In genomic region chr17:76267051-76267576, GRCh38 we compare ENCODE assay signal across 8 cellular contexts. TPM values are rescaled to one million over a fixed set of nuclear protein-coding genes. Genes with fewer than 3 reads are reported as not detected.
DNase-seq lines count a peak whose midpoint lies in the region; ATAC-seq and TF ChIP-seq lines count a peak whose summit lies in the region.

No MANE protein-coding gene starts in this region.

- TF ChIP-seq POLR2A in esophagus muscularis mucosa (IDR thresholded peaks at IDR 0.05; ENCODE audit: low read depth) = no peak

- intact Hi-C loops in esophagus muscularis mucosa (cut with DNase I) = no loop called here

- H3K27ac ChIP-seq in esophagus muscularis mucosa (replicated peaks in 1 of 4) = peak overlapping the region; percentile 91 to 96 (median 94)

- WGBS in esophagus muscularis mucosa = 85% methylated on average over 4 of the region's 4 CpGs

- H3K9me3 ChIP-seq in esophagus muscularis mucosa = no peaks in the 10 kb centered on the region

- H3K4me3 ChIP-seq in GM12864 (ENCODE audit: low read depth, low read length) = peak overlapping the region; percentile 83
- H3K4me3 ChIP-seq in esophagus muscularis mucosa = peak overlapping the region; percentile 98 to 100 (median 100)
- H3K4me3 ChIP-seq in retinal pigment epithelial cell (ENCODE audit: low read length) = peak overlapping the region; percentile 72

- no peak for TF ChIP-seq EP300 in esophagus muscularis mucosa (IDR thresholded peaks at IDR 0.05)

- no peak for ATAC-seq in HG03469 (IDR thresholded peaks at IDR 0.05; ENCODE audit: unreplicated experiment)

- in situ Hi-C loops in SK-MEL-5 (cut with HindIII; ENCODE audit: low pct_unique_long_range_greater_than_20kb, low sequenced_read_pairs) = no loop called here

- no peak for TF ChIP-seq CTCF in GM12864 (IDR thresholded peaks at IDR 0.05; ENCODE audit: low read depth, low read length, missing control alignments)
- no peak for TF ChIP-seq CTCF in esophagus muscularis mucosa (IDR thresholded peaks at IDR 0.05)
- no peak for TF ChIP-seq CTCF in retinal pigment epithelial cell (conservative IDR thresholded peaks at IDR 0.05; ENCODE audit: low read depth, low read length)

- peaks cover 66 to 83% (median 72%) of the 10 kb centered on the region in 4 donors for H3K4me1 ChIP-seq in esophagus muscularis mucosa

- peaks cover 0 to 26% (median 23%) of the 10 kb centered on the region in 4 donors for H3K36me3 ChIP-seq in esophagus muscularis mucosa

- no peaks in the 10 kb centered on the region for H3K27me3 ChIP-seq in esophagus muscularis mucosa

- DNase-seq in GM12864 (ENCODE audit: low read depth) (no peak), SK-MEL-5 (ENCODE audit: low read depth, low spot score) (peak; percentile 40), esophagus muscularis mucosa (ENCODE audit: extremely low spot score) (no peak), retinal pigment epithelial cell (ENCODE audit: low read depth) (no peak), UCSD-AML1 (lab: John Stamatoyannopoulos, UW; ENCODE audit: unreplicated experiment) (no peak), COLO668 (lab: John Stamatoyannopoulos, UW; ENCODE audit: unreplicated experiment) (no peak), NCI-H1436 treated with DMSO at 0.1 percent for 48 hours (lab: John Stamatoyannopoulos, UW) (no peak)

RNA-seq across cellular contexts. Expression of gene UBALD2, which starts 2.0 kb away (rescaled TPM):
- 45.0 and 54.5 TPM in 2 replicates for total RNA-seq in SK-MEL-5 (2014; rRNA removed; shearing (Covaris generic))
- polyA plus RNA-seq in SK-MEL-5 (2015; cell fraction: cytosol; rRNA removed) = 166 and 169 TPM in 2 replicates
- polyA plus RNA-seq in SK-MEL-5 (2015; cell fraction: nucleus; rRNA removed) = 91.4 and 94.6 TPM in 2 replicates
- total RNA-seq in esophagus muscularis mucosa = 10 to 100 TPM in 3 of 4 donors, 1 to 10 TPM in 1; 9.1 to 16.2 (median 12.4) TPM

RNA-seq across cellular contexts. Expression of gene RNF157, which starts 26.8 kb away (rescaled TPM):
- 28.1 and 33.9 TPM in 2 replicates for total RNA-seq in SK-MEL-5 (2014; rRNA removed; shearing (Covaris generic))
- 55.3 and 76.3 TPM in 2 replicates for polyA plus RNA-seq in SK-MEL-5 (2015; cell fraction: cytosol; rRNA removed)
- 30.9 and 49.5 TPM in 2 replicates for polyA plus RNA-seq in SK-MEL-5 (2015; cell fraction: nucleus; rRNA removed)
- total RNA-seq in esophagus muscularis mucosa = 1 to 10 TPM; 2.1 to 8.1 (median 4.8) TPM

RNA-seq across cellular contexts. Expression of gene QRICH2, which starts 41.0 kb away (rescaled TPM):
- 2.4 and 2.7 TPM in 2 replicates for total RNA-seq in SK-MEL-5 (2014; rRNA removed; shearing (Covaris generic))
- 3.1 and 3.8 TPM in 2 replicates for polyA plus RNA-seq in SK-MEL-5 (2015; cell fraction: cytosol; rRNA removed)
- polyA plus RNA-seq in SK-MEL-5 (2015; cell fraction: nucleus; rRNA removed) = 20.2 and 21.8 TPM in 2 replicates
- 1 to 10 TPM; 1.7 to 2.6 (median 2.1) TPM for total RNA-seq in esophagus muscularis mucosa
